In the genomic region with DNA sequence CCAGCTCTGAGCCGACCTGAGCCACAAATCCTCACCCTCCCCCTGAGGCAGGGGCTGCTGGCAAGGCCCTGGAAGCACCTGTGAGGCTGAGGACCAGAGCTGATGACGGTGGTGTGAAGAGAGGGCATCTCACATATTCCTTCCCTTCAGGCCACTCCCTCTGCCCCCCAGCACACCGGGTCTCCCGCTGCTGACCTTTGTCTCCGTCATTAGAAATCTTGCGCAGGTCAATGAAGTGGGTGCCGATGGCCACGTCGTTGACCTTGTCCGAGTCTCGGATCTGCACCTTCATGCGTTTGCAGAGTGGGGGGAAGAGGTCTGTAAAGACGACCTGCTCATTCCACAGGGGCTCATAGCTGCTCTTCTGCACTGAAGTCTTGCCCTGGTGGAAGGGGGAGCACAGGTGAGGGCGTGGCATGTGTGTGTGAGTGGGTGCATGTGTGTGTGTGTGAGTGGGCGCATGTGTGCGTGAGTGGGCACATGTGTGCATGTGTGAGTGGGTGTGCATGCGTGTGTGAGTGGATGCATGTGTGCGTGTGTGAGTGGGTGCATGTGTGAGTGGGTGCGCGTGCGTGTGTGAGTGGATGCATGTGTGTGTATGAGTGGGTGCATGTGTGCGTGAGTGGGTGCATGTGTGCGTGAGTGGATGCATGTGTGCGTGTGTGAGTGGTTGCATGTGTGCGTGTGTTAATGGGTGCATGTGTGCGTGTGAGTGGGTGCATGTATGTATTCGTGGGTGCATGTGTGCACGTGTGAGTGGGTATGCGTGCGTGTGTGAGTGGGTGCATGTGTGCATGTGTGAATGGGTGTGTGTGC, we compare ENCODE assay signal across 18 cellular contexts. TPM values are rescaled to one million over a fixed set of nuclear protein-coding genes. Genes with fewer than 3 reads are reported as not detected.
"Had no signal": no experiment of that assay in that cellular context is flagged by ENCODE, and none has a peak within 500 bp of the region (broad histone marks: within the 10 kb centered on the region; RNA-seq: fewer than 3 reads in every experiment).

No MANE protein-coding gene starts in this region.

- H3K27ac Mint-ChIP-seq: activated naive CD8-positive, alpha-beta T cell treated with anti-CD3 and anti-CD28 coated beads, Interleukin-2, amount 50 U/mL, for 24 hours; natural killer cell treated with Interleukin-12 subunit alpha and Interleukin-12 subunit beta and Interleukin-15 and Interleukin-18, amount 100 ng/mL, for 72 hours; stimulated activated naive CD8-positive, alpha-beta T cell treated with anti-CD3 and anti-CD28 coated beads, Interleukin-15, Interleukin-2, amounts not matched to agents 100 ng/mL and 50 ng/mL, for 24 hours had no signal

- H3K36me3 ChIP-seq: right lobe of liver, suprapubic skin, upper lobe of left lung had no signal

- H3K4me3 Mint-ChIP-seq: activated naive CD8-positive, alpha-beta T cell treated with anti-CD3 and anti-CD28 coated beads, Interleukin-2, amount 50 U/mL, for 24 hours; central memory CD8-positive, alpha-beta T cell; natural killer cell treated with Interleukin-12 subunit alpha and Interleukin-12 subunit beta and Interleukin-15 and Interleukin-18, amount 100 ng/mL, for 72 hours; stimulated activated naive CD8-positive, alpha-beta T cell treated with anti-CD3 and anti-CD28 coated beads, Interleukin-15, Interleukin-2, amounts not matched to agents 100 ng/mL and 50 ng/mL, for 24 hours had no signal

- H3K4me3 ChIP-seq: right lobe of liver, smooth muscle cell, suprapubic skin, upper lobe of left lung had no signal

- H3K27me3 Mint-ChIP-seq: activated naive CD8-positive, alpha-beta T cell treated with anti-CD3 and anti-CD28 coated beads, Interleukin-2, amount 50 U/mL, for 24 hours had no signal

- FAIRE-seq: TTC549 had no signal

- H3K27me3 ChIP-seq: right lobe of liver, upper lobe of left lung had no signal

- H3K9me3 Mint-ChIP-seq: activated naive CD8-positive, alpha-beta T cell treated with anti-CD3 and anti-CD28 coated beads, Interleukin-2, amount 50 U/mL, for 24 hours; central memory CD8-positive, alpha-beta T cell; natural killer cell treated with Interleukin-12 subunit alpha and Interleukin-12 subunit beta and Interleukin-15 and Interleukin-18, amount 100 ng/mL, for 72 hours; stimulated activated naive CD8-positive, alpha-beta T cell treated with anti-CD3 and anti-CD28 coated beads, Interleukin-15, Interleukin-2, amounts not matched to agents 100 ng/mL and 50 ng/mL, for 24 hours had no signal

- ATAC-seq: activated CD4-positive, CD25-positive, alpha-beta regulatory T cell treated with anti-CD3 and anti-CD28 coated beads, Interleukin-2, amount 50 U/mL, for 24 hours; activated naive CD8-positive, alpha-beta T cell treated with anti-CD3 and anti-CD28 coated beads, Interleukin-2, amount 50 U/mL, for 24 hours; natural killer cell treated with Interleukin-12 subunit alpha and Interleukin-12 subunit beta and Interleukin-15 and Interleukin-18, amount 100 ng/mL, for 72 hours; right lobe of liver had no signal

- H3K36me3 Mint-ChIP-seq: natural killer cell treated with Interleukin-12 subunit alpha and Interleukin-12 subunit beta and Interleukin-15 and Interleukin-18, amount 100 ng/mL, for 72 hours had no signal

- DNase-seq: activated CD4-positive, alpha-beta T cell treated with anti-CD3 and anti-CD28 coated beads, Interleukin-2, amount 50 U/mL, for 1 hour; activated CD8-positive, alpha-beta memory T cell treated with anti-CD3 and anti-CD28 coated beads for 24 hours; activated naive CD8-positive, alpha-beta T cell treated with anti-CD3 and anti-CD28 coated beads, Interleukin-2, amount 50 U/mL, for 24 hours; cortex of kidney; effector CD8-positive, alpha-beta T cell; foreskin fibroblast; kidney glomerular epithelial cell; SW 1271; upper lobe of left lung had no signal

RNA-seq across cellular contexts. Expression of gene OTOF, which starts 4.5 kb away (rescaled TPM):
- total RNA-seq: osteoblast, smooth muscle cell had no signal
